In genomic region chr10:5945561-5946418, GRCh38 we compare ENCODE assay signal across 9 cellular contexts. TPM values are rescaled to one million over a fixed set of nuclear protein-coding genes. Genes with fewer than 3 reads are reported as not detected.
A peak's percentile ranks its signal among the peaks of the same experiment; 100 is the strongest.
DNase-seq lines count a peak whose midpoint lies in the region; ATAC-seq lines count a peak whose summit lies in the region.
"Had no signal": no experiment of that assay in that cellular context is flagged by ENCODE, and none has a peak within 500 bp of the region (broad histone marks: within the 10 kb centered on the region; RNA-seq: fewer than 3 reads in every experiment).

No MANE protein-coding gene starts in this region.

- peak overlapping the region; percentile 40 for H3K27ac Mint-ChIP-seq in activated T-helper 1 cell treated with anti-CD3 and anti-CD28 coated beads, Interleukin-12 subunit alpha, Interleukin-12 subunit beta, Interleukin-2, Interleukin-4 antibody, amounts not matched to agents 30 ng/mL and 10 ng/mL and 1 ng/mL, durations not matched to agents 14 hours and 24 hours and 36 hours
- H3K27ac Mint-ChIP-seq: activated CD8-positive, alpha-beta T cell treated with anti-CD3 and anti-CD28 coated beads, Interleukin-2, amount 10 ng/mL, durations not matched to agents 7 days and 5 days had no signal

- no peak for ATAC-seq in HG03571 (IDR thresholded peaks at IDR 0.05; ENCODE audit: unreplicated experiment)
- ATAC-seq in GM21526 (IDR thresholded peaks at IDR 0.05; ENCODE audit: low FRiP score, unreplicated experiment), result no peak
- ATAC-seq: activated CD8-positive, alpha-beta T cell treated with anti-CD3 and anti-CD28 coated beads, Interleukin-2, amount 10 ng/mL, durations not matched to agents 7 days and 5 days had no signal

- peaks cover 1% of the 10 kb centered on the region for H3K36me3 Mint-ChIP-seq in activated T-helper 1 cell treated with anti-CD3 and anti-CD28 coated beads, Interleukin-12 subunit alpha, Interleukin-12 subunit beta, Interleukin-2, Interleukin-4 antibody, amounts not matched to agents 30 ng/mL and 10 ng/mL and 1 ng/mL, durations not matched to agents 14 hours and 24 hours and 36 hours (ENCODE audit: low read depth)

- intact Hi-C loops in activated T-helper 1 cell treated with anti-CD3 and anti-CD28 coated beads, Interleukin-12 subunit alpha, Interleukin-12 subunit beta, Interleukin-2, Interleukin-4 antibody, amounts not matched to agents 30 ng/mL and 10 ng/mL and 1 ng/mL, durations not matched to agents 14 hours and 24 hours and 36 hours (cut with micrococcal nuclease), result no loop called here
- intact Hi-C loops in cardiac septum (cut with DNase I), result loop anchor here (2.0 to 10.0 kb wide), 4 partner anchors 31 to 459 kb away; partner anchors contain the start of genes IL15RA and RBM17

- H3K4me1 Mint-ChIP-seq in activated T-helper 1 cell treated with anti-CD3 and anti-CD28 coated beads, Interleukin-12 subunit alpha, Interleukin-12 subunit beta, Interleukin-2, Interleukin-4 antibody, amounts not matched to agents 30 ng/mL and 10 ng/mL and 1 ng/mL, durations not matched to agents 14 hours and 24 hours and 36 hours (ENCODE audit: low read depth), result peaks cover 13% of the 10 kb centered on the region

- DNase-seq in Daoy (ENCODE audit: low read depth), result peak; percentile 76
- no peak for DNase-seq in activated T-helper 1 cell treated with anti-CD3 and anti-CD28 coated beads, Interleukin-12 subunit alpha, Interleukin-12 subunit beta, Interleukin-2, Interleukin-4 antibody, amounts not matched to agents 30 ng/mL and 10 ng/mL and 1 ng/mL, durations not matched to agents 14 hours and 24 hours and 36 hours (ENCODE audit: low spot score)
- DNase-seq in cardiac septum (ENCODE audit: low spot score), result peak; percentile 84
- peak; percentile 92 for DNase-seq in pulmonary artery endothelial cell (ENCODE audit: low read depth, low spot score)
- DNase-seq in COLO668 (lab: John Stamatoyannopoulos, UW; ENCODE audit: unreplicated experiment), result no peak
- no peak for DNase-seq in DMS79 treated with DMSO at 0.1 percent for 48 hours (lab: John Stamatoyannopoulos, UW)
- DNase-seq: activated CD8-positive, alpha-beta T cell treated with anti-CD3 and anti-CD28 coated beads, Interleukin-2, amount 10 ng/mL, durations not matched to agents 7 days and 5 days had no signal

- H3K27me3 Mint-ChIP-seq in activated T-helper 1 cell treated with anti-CD3 and anti-CD28 coated beads, Interleukin-12 subunit alpha, Interleukin-12 subunit beta, Interleukin-2, Interleukin-4 antibody, amounts not matched to agents 30 ng/mL and 10 ng/mL and 1 ng/mL, durations not matched to agents 14 hours and 24 hours and 36 hours (ENCODE audit: insufficient read depth), result no peaks in the 10 kb centered on the region

- H3K9me3 Mint-ChIP-seq in activated T-helper 1 cell treated with anti-CD3 and anti-CD28 coated beads, Interleukin-12 subunit alpha, Interleukin-12 subunit beta, Interleukin-2, Interleukin-4 antibody, amounts not matched to agents 30 ng/mL and 10 ng/mL and 1 ng/mL, durations not matched to agents 14 hours and 24 hours and 36 hours, result no peaks in the 10 kb centered on the region

- peak overlapping the region; percentile 57 for H3K4me3 Mint-ChIP-seq in activated T-helper 1 cell treated with anti-CD3 and anti-CD28 coated beads, Interleukin-12 subunit alpha, Interleukin-12 subunit beta, Interleukin-2, Interleukin-4 antibody, amounts not matched to agents 30 ng/mL and 10 ng/mL and 1 ng/mL, durations not matched to agents 14 hours and 24 hours and 36 hours
- H3K4me3 Mint-ChIP-seq: activated CD8-positive, alpha-beta T cell treated with anti-CD3 and anti-CD28 coated beads, Interleukin-2, amount 10 ng/mL, durations not matched to agents 7 days and 5 days had no signal

RNA-seq across cellular contexts. Expression of gene IL15RA, which starts 31.6 kb away (rescaled TPM):
- 6.4 and 8.3 TPM in 2 replicates for total RNA-seq in Daoy (2014; rRNA removed; shearing (Covaris generic))
- total RNA-seq in activated T-helper 1 cell treated with anti-CD3 and anti-CD28 coated beads, Interleukin-12 subunit alpha, Interleukin-12 subunit beta, Interleukin-2, Interleukin-4 antibody, amounts not matched to agents 30 ng/mL and 10 ng/mL and 1 ng/mL, durations not matched to agents 14 hours and 24 hours and 36 hours, result 23.4 and 24.4 TPM in 2 replicates
- 3.9 TPM for total RNA-seq in cardiac septum
- 14.5 and 16.7 TPM in 2 replicates for total RNA-seq in pulmonary artery endothelial cell

RNA-seq across cellular contexts. Expression of gene FBH1, which starts 55.7 kb away (rescaled TPM):
- 35.3 and 41.3 TPM in 2 replicates for total RNA-seq in Daoy (2014; rRNA removed; shearing (Covaris generic))
- 66.9 and 70.6 TPM in 2 replicates for total RNA-seq in activated T-helper 1 cell treated with anti-CD3 and anti-CD28 coated beads, Interleukin-12 subunit alpha, Interleukin-12 subunit beta, Interleukin-2, Interleukin-4 antibody, amounts not matched to agents 30 ng/mL and 10 ng/mL and 1 ng/mL, durations not matched to agents 14 hours and 24 hours and 36 hours
- total RNA-seq in cardiac septum (73.8 TPM), pulmonary artery endothelial cell (80.9 and 124 TPM in 2 replicates)

RNA-seq across cellular contexts. Expression of gene ANKRD16, which starts 56.1 kb away (rescaled TPM):
- total RNA-seq in Daoy (2014; rRNA removed; shearing (Covaris generic)), result 3.5 and 7.9 TPM in 2 replicates
- 11.3 and 12.4 TPM in 2 replicates for total RNA-seq in activated T-helper 1 cell treated with anti-CD3 and anti-CD28 coated beads, Interleukin-12 subunit alpha, Interleukin-12 subunit beta, Interleukin-2, Interleukin-4 antibody, amounts not matched to agents 30 ng/mL and 10 ng/mL and 1 ng/mL, durations not matched to agents 14 hours and 24 hours and 36 hours
- total RNA-seq in cardiac septum (3.9 TPM), pulmonary artery endothelial cell (5.9 and 7.1 TPM in 2 replicates)

Comparison
In these comparisons a context has a peak if more than half of its experiments do, and no peak if none do; other contexts are left out.
1. DNase-seq: peak in Daoy (single experiment), cardiac septum (single experiment) and pulmonary artery endothelial cell (single experiment); none in activated T-helper 1 cell treated with anti-CD3 and anti-CD28 coated beads, Interleukin-12 subunit alpha, Interleukin-12 subunit beta, Interleukin-2, Interleukin-4 antibody, amounts not matched to agents 30 ng/mL and 10 ng/mL and 1 ng/mL, durations not matched to agents 14 hours and 24 hours and 36 hours (single experiment), COLO668 (single experiment) and DMS79 treated with DMSO at 0.1 percent for 48 hours (single experiment).